In genomic region chr3:156582784-156583183, GRCh38 we compare ENCODE assay signal across 18 cellular contexts. TPM values are rescaled to one million over a fixed set of nuclear protein-coding genes. Genes with fewer than 3 reads are reported as not detected.
DNase-seq lines count a peak whose midpoint lies in the region; ATAC-seq, FAIRE-seq and TF ChIP-seq lines count a peak whose summit lies in the region.
"Had no signal": no experiment of that assay in that cellular context is flagged by ENCODE, and none has a peak within 500 bp of the region (broad histone marks: within the 10 kb centered on the region; RNA-seq: fewer than 3 reads in every experiment).

No MANE protein-coding gene starts in this region.

- no peaks in the 10 kb centered on the region for H3K9me3 ChIP-seq in naive thymus-derived CD4-positive, alpha-beta T cell (ENCODE audit: control insufficient read depth in 2 of 3, low read length in 3 of 3)
- H3K9me3 ChIP-seq: SJSA1, transverse colon had no signal

- POLR2A ChIA-PET in naive thymus-derived CD4-positive, alpha-beta T cell (lab: Charles Lee) = no interaction called here

- no peak overlapping the region for H3K4me3 Mint-ChIP-seq in naive thymus-derived CD4-positive, alpha-beta T cell
- H3K4me3 Mint-ChIP-seq: activated naive CD4-positive, alpha-beta T cell treated with anti-CD3 and anti-CD28 coated beads, Interleukin-2, amount 50 U/mL, for 24 hours had no signal

- ATAC-seq in GM19452 (IDR thresholded peaks at IDR 0.05; ENCODE audit: unreplicated experiment) (peak; percentile 56), HG02938 (IDR thresholded peaks at IDR 0.05; ENCODE audit: unreplicated experiment) (peak; percentile 77)
- no peak for ATAC-seq in naive thymus-derived CD4-positive, alpha-beta T cell
- ATAC-seq: left ventricle myocardium superior had no signal

- in situ Hi-C loops in SK-MEL-5 (cut with HindIII; ENCODE audit: low pct_unique_long_range_greater_than_20kb, low sequenced_read_pairs) = no loop called here

- DNase-seq in GM12891 (ENCODE audit: insufficient read length, low spot score) = no peak
- DNase-seq in SK-MEL-5 (ENCODE audit: low read depth, low spot score) = peak; percentile 79
- DNase-seq in naive thymus-derived CD4-positive, alpha-beta T cell = no peak
- no peak for DNase-seq in H54 (ENCODE audit: insufficient read length, low spot score)
- DNase-seq in NCI-H69 (lab: John Stamatoyannopoulos, UW) = no peak
- no peak for DNase-seq in NCI-H187 treated with DMSO at 0.1 percent for 48 hours (lab: John Stamatoyannopoulos, UW)
- DNase-seq: activated CD8-positive, alpha-beta memory T cell treated with anti-CD3 and anti-CD28 coated beads for 24 hours; left ventricle myocardium superior; naive B cell; retina; stimulated activated CD4-positive, alpha-beta T cell treated with anti-CD3 and anti-CD28 coated beads, Interleukin-1b, Interleukin-23, amount 100 ng/mL, for 48 hours; transverse colon had no signal

- peaks cover 0 to 11% (median 5%) of the 10 kb centered on the region in 5 donors for H3K27me3 Mint-ChIP-seq in naive thymus-derived CD4-positive, alpha-beta T cell
- H3K27me3 Mint-ChIP-seq: activated naive CD4-positive, alpha-beta T cell treated with anti-CD3 and anti-CD28 coated beads, Interleukin-2, amount 50 U/mL, for 24 hours had no signal

- no peaks in the 10 kb centered on the region for H3K36me3 ChIP-seq in naive thymus-derived CD4-positive, alpha-beta T cell (ENCODE audit: control insufficient read depth in 2 of 3, insufficient read depth in 3 of 3, low read length in 3 of 3)
- H3K36me3 ChIP-seq: SJSA1, transverse colon had no signal

- H3K27ac ChIP-seq in naive thymus-derived CD4-positive, alpha-beta T cell (ENCODE audit: low read depth, low read length) = no peak overlapping the region
- H3K27ac ChIP-seq: epithelial cell of prostate, SJSA1, transverse colon had no signal

- FAIRE-seq in GM12891 (lab: Jason Lieb, UNC) = peak; percentile 70
- FAIRE-seq in H54 (lab: Jason Lieb, UNC) = no peak
- FAIRE-seq: D721Med had no signal

- CTCF ChIA-PET in naive thymus-derived CD4-positive, alpha-beta T cell (lab: Charles Lee) = no interaction called here

- intact Hi-C loops in naive thymus-derived CD4-positive, alpha-beta T cell (cut with micrococcal nuclease) = no loop called here

- no peak overlapping the region for H3K27ac Mint-ChIP-seq in naive thymus-derived CD4-positive, alpha-beta T cell
- H3K27ac Mint-ChIP-seq: activated naive CD4-positive, alpha-beta T cell treated with anti-CD3 and anti-CD28 coated beads, Interleukin-2, amount 50 U/mL, for 24 hours; naive B cell had no signal

- peaks cover 0 to 4% (median 0%) of the 10 kb centered on the region in 5 donors for H3K36me3 Mint-ChIP-seq in naive thymus-derived CD4-positive, alpha-beta T cell
- H3K36me3 Mint-ChIP-seq: activated naive CD4-positive, alpha-beta T cell treated with anti-CD3 and anti-CD28 coated beads, Interleukin-2, amount 50 U/mL, for 24 hours; naive B cell had no signal

- no peak overlapping the region for H3K4me3 ChIP-seq in naive thymus-derived CD4-positive, alpha-beta T cell (ENCODE audit: low read length)
- H3K4me3 ChIP-seq: SJSA1, transverse colon had no signal

- no peaks in the 10 kb centered on the region for H3K27me3 ChIP-seq in naive thymus-derived CD4-positive, alpha-beta T cell (ENCODE audit: control insufficient read depth in 2 of 2, insufficient read depth in 2 of 2, low read length in 2 of 2)
- H3K27me3 ChIP-seq: SJSA1, transverse colon had no signal

- H3K4me1 ChIP-seq in naive thymus-derived CD4-positive, alpha-beta T cell (ENCODE audit: control insufficient read depth in 2 of 2, insufficient read depth in 2 of 2, low read length in 2 of 2) = no peaks in the 10 kb centered on the region
- H3K4me1 ChIP-seq: SJSA1 had no signal

- peaks cover 0 to 8% (median 3%) of the 10 kb centered on the region in 7 donors for H3K4me1 Mint-ChIP-seq in naive thymus-derived CD4-positive, alpha-beta T cell

- no peaks in the 10 kb centered on the region for H3K9me3 Mint-ChIP-seq in naive thymus-derived CD4-positive, alpha-beta T cell
- H3K9me3 Mint-ChIP-seq: activated naive CD4-positive, alpha-beta T cell treated with anti-CD3 and anti-CD28 coated beads, Interleukin-2, amount 50 U/mL, for 24 hours had no signal

- no peak for TF ChIP-seq POLR2A in GM12891 (IDR thresholded peaks at IDR 0.05; ENCODE audit: low read depth, low read length)
- TF ChIP-seq POLR2A in H54 (IDR thresholded peaks at IDR 0.05; ENCODE audit: low read depth, low read length) = no peak

TF ChIP-seq in GM12891, 5 proteins besides CTCF, POLR2A, EP300 and RAD21:
- TF ChIP-seq TAF1 (IDR thresholded peaks at IDR 0.05; ENCODE audit: low read depth, low read length) (no peak), PAX5 (IDR thresholded peaks at IDR 0.05; ENCODE audit: insufficient read depth, low read length, severe bottlenecking) (no peak), SPI1 (IDR thresholded peaks at IDR 0.05; ENCODE audit: low read depth, low read length) (no peak), POLR2AphosphoS5 (IDR thresholded peaks at IDR 0.05; ENCODE audit: low read depth, low read length) (no peak), POU2F2 (IDR thresholded peaks at IDR 0.05; ENCODE audit: low read depth, low read length) (no peak)

RNA-seq across cellular contexts. Expression of gene SSR3, which starts 27.9 kb away (rescaled TPM):
- polyA plus RNA-seq in GM12891 (2012; ENCODE audit: low read depth, missing spikeins) = 139 TPM
- 340 and 368 TPM in 2 replicates for total RNA-seq in SK-MEL-5 (2014; rRNA removed; shearing (Covaris generic))
- polyA plus RNA-seq in SK-MEL-5 (2015; cell fraction: cytosol; rRNA removed) = 245 and 268 TPM in 2 replicates
- polyA plus RNA-seq in SK-MEL-5 (2015; cell fraction: nucleus; rRNA removed) = 78.0 and 85.4 TPM in 2 replicates
- 100 to 1,000 TPM in 1 of 5 experiments, 10 to 100 TPM in 4; 56.0 to 158 (median 76.2) TPM for total RNA-seq in naive thymus-derived CD4-positive, alpha-beta T cell
- 100 to 1,000 TPM in 1 of 2 donors, 10 to 100 TPM in 1; 85.2 to 100 TPM for polyA plus RNA-seq in naive thymus-derived CD4-positive, alpha-beta T cell
